In genomic region chr3:155702745-155703581, GRCh38 we compare ENCODE assay signal across 18 cellular contexts.
"Had no signal": no experiment of that assay in that cellular context is flagged by ENCODE, and none has a peak within 500 bp of the region (broad histone marks: within the 10 kb centered on the region; RNA-seq: fewer than 3 reads in every experiment).

No MANE protein-coding gene starts in this region.

- H3K27ac Mint-ChIP-seq: activated CD8-positive, alpha-beta T cell treated with anti-CD3 and anti-CD28 coated beads for 36 hours; activated naive CD4-positive, alpha-beta T cell treated with anti-CD3 and anti-CD28 coated beads, Interleukin-2, amount 50 U/mL, for 72 hours; activated T-cell treated with anti-CD3 and anti-CD28 coated beads, Interleukin-2, amount 50 U/mL, for 72 hours; natural killer cell; stimulated activated naive CD8-positive, alpha-beta T cell treated with anti-CD3 and anti-CD28 coated beads, Interleukin-15, amount 100 ng/mL, for 72 hours; T-helper 17 cell; WTC11 had no signal

- H3K27ac ChIP-seq: brain microvascular endothelial cell, spleen had no signal

- DNase-seq: activated CD4-positive, alpha-beta T cell treated with anti-CD3 and anti-CD28 coated beads for 48 hours; activated CD8-positive, alpha-beta memory T cell treated with anti-CD3 and anti-CD28 coated beads, Interleukin-2, amount 50 U/mL, for 4 hours; activated CD8-positive, alpha-beta T cell treated with anti-CD3 and anti-CD28 coated beads for 36 hours; activated gamma-delta T cell; activated T-cell treated with anti-CD3 and anti-CD28 coated beads, Interleukin-2, amount 50 U/mL, for 72 hours; brain microvascular endothelial cell; dorsolateral prefrontal cortex; islet precursor cell; mesenchymal stem cell; natural killer cell; nucleus accumbens; sigmoid colon; spleen; stimulated activated naive CD8-positive, alpha-beta T cell treated with anti-CD3 and anti-CD28 coated beads, Interleukin-15, amount 100 ng/mL, for 72 hours; T-helper 17 cell had no signal

- H3K4me1 Mint-ChIP-seq: natural killer cell; stimulated activated naive CD8-positive, alpha-beta T cell treated with anti-CD3 and anti-CD28 coated beads, Interleukin-15, amount 100 ng/mL, for 72 hours had no signal

- H3K9me3 Mint-ChIP-seq: activated CD8-positive, alpha-beta T cell treated with anti-CD3 and anti-CD28 coated beads for 36 hours; activated naive CD4-positive, alpha-beta T cell treated with anti-CD3 and anti-CD28 coated beads, Interleukin-2, amount 50 U/mL, for 72 hours; activated T-cell treated with anti-CD3 and anti-CD28 coated beads, Interleukin-2, amount 50 U/mL, for 72 hours; natural killer cell; stimulated activated naive CD8-positive, alpha-beta T cell treated with anti-CD3 and anti-CD28 coated beads, Interleukin-15, amount 100 ng/mL, for 72 hours; WTC11 had no signal

- H3K4me3 ChIP-seq: sigmoid colon, spleen had no signal

- H3K36me3 ChIP-seq: brain microvascular endothelial cell, sigmoid colon, spleen had no signal

- H3K27me3 Mint-ChIP-seq: activated CD8-positive, alpha-beta T cell treated with anti-CD3 and anti-CD28 coated beads for 36 hours had no signal

- H3K4me3 Mint-ChIP-seq: activated CD8-positive, alpha-beta T cell treated with anti-CD3 and anti-CD28 coated beads for 36 hours; activated T-cell treated with anti-CD3 and anti-CD28 coated beads, Interleukin-2, amount 50 U/mL, for 72 hours; natural killer cell; stimulated activated naive CD8-positive, alpha-beta T cell treated with anti-CD3 and anti-CD28 coated beads, Interleukin-15, amount 100 ng/mL, for 72 hours; T-helper 17 cell; WTC11 had no signal

- H3K27me3 ChIP-seq: brain microvascular endothelial cell, dorsolateral prefrontal cortex, sigmoid colon, spleen had no signal

- H3K4me1 ChIP-seq: sigmoid colon, spleen had no signal

- H3K36me3 Mint-ChIP-seq: activated naive CD4-positive, alpha-beta T cell treated with anti-CD3 and anti-CD28 coated beads, Interleukin-2, amount 50 U/mL, for 72 hours; natural killer cell; WTC11 had no signal

- H3K9me3 ChIP-seq: sigmoid colon, spleen had no signal

- ATAC-seq: activated CD8-positive, alpha-beta T cell treated with anti-CD3 and anti-CD28 coated beads for 36 hours; activated T-cell treated with anti-CD3 and anti-CD28 coated beads, Interleukin-2, amount 50 U/mL, for 72 hours; left lobe of liver; natural killer cell; stimulated activated naive CD8-positive, alpha-beta T cell treated with anti-CD3 and anti-CD28 coated beads, Interleukin-15, amount 100 ng/mL, for 72 hours; T-helper 17 cell; WTC11 had no signal
